8 cellular contexts compared by ENCODE assay signal in the genomic region with DNA sequence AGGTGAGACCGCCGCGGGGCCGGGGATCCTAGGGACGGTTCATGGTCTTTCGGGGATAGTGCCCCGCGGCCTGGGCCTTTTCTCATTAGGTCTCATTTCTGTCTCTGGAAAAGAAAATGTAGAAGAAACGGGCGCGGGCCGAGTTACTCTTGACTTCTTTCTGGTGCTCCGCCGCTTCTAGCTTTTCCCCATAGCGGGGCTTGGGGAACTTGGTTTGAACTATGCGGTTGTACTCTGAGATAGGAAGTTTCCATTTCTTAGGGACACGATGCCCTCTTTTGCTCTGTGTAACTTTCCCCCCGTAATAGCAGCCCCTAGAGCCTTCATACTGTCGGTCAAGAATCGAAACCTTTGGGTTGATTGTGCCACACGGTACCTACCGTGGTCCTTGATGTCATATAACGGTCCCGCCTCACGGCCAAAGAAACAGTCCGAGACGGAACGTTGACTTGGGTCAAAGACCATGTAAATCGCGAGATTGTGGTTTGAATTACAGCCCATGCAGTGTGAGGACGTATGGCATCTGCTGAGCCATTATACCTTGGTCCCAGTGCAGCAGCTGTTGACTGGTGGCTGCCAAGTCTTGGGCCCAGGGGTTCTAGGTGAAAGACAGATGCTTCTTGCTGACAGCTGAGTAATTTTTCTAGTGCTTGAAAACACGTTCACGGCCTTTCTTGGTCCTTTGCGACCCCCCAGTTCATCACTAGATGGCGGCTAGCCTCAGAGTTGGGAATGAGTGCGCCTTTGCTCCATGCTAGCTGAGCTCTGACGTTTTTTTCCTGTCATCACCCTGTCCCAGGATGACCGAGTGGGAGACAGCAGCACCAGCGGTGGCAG. TPM values are rescaled to one million over a fixed set of nuclear protein-coding genes. Genes with fewer than 3 reads are reported as not detected.
DNase-seq lines count a peak whose midpoint lies in the region; ATAC-seq and TF ChIP-seq lines count a peak whose summit lies in the region.

No MANE protein-coding gene starts in this region.

- TF ChIP-seq CTCF in glutamatergic neuron (IDR thresholded peaks at IDR 0.05; ENCODE audit: partially characterized antibody, unreplicated experiment) = no peak
- TF ChIP-seq CTCF in smooth muscle cell (IDR thresholded peaks at IDR 0.05; ENCODE audit: borderline replicate concordance, insufficient read depth, poor library complexity, severe bottlenecking) = no peak

- peaks cover 51% of the 10 kb centered on the region for H4K20me1 ChIP-seq in smooth muscle cell (ENCODE audit: low read depth)

- 9% methylated on average over 39 of the region's 39 CpGs for WGBS in smooth muscle cell (ENCODE audit: low lambda C conversion rate)

- peaks cover 55% of the 10 kb centered on the region for H3K79me2 ChIP-seq in smooth muscle cell (ENCODE audit: low read depth)

- H3K27ac Mint-ChIP-seq in T-helper 2 cell treated with Interferon-gamma antibody and Interleukin-4, amounts not matched to agents 5 μg/mL and 100 μg/mL, for 36 hours = peak overlapping the region; percentile 94
- H3K27ac Mint-ChIP-seq in T-helper 17 cell (peak overlapping the region; percentile 95), glutamatergic neuron (ENCODE audit: unreplicated experiment) (peak overlapping the region; percentile 97)

- no peaks in the 10 kb centered on the region for H3K36me3 ChIP-seq in smooth muscle cell (ENCODE audit: low read depth)

- no peak for DNase-seq in T-helper 2 cell treated with Interferon-gamma antibody and Interleukin-4, amounts not matched to agents 5 μg/mL and 100 μg/mL, for 36 hours (ENCODE audit: low spot score)
- DNase-seq in T-helper 2 cell = no peak
- DNase-seq in T-helper 17 cell = no peak
- DNase-seq in glutamatergic neuron = no peak
- no peak for DNase-seq in smooth muscle cell (lab: John Stamatoyannopoulos, UW; ENCODE audit: unreplicated experiment)
- DNase-seq in NCI-H510A (lab: John Stamatoyannopoulos, UW) = no peak
- DNase-seq in pons (ENCODE audit: low spot score) = no peak

- peaks cover 20% of the 10 kb centered on the region for H3K4me1 Mint-ChIP-seq in T-helper 2 cell treated with Interferon-gamma antibody and Interleukin-4, amounts not matched to agents 5 μg/mL and 100 μg/mL, for 36 hours (ENCODE audit: low read depth)
- peaks cover 24% of the 10 kb centered on the region for H3K4me1 Mint-ChIP-seq in T-helper 17 cell
- peaks cover 6% of the 10 kb centered on the region for H3K4me1 Mint-ChIP-seq in glutamatergic neuron (ENCODE audit: low read depth, unreplicated experiment)

- no peak for ATAC-seq in T-helper 17 cell
- no peak for ATAC-seq in HG03378 (IDR thresholded peaks at IDR 0.05; ENCODE audit: unreplicated experiment)

- H3K27me3 Mint-ChIP-seq in T-helper 2 cell treated with Interferon-gamma antibody and Interleukin-4, amounts not matched to agents 5 μg/mL and 100 μg/mL, for 36 hours (ENCODE audit: low read depth) = no peaks in the 10 kb centered on the region
- H3K27me3 Mint-ChIP-seq in T-helper 17 cell (no peaks in the 10 kb centered on the region), glutamatergic neuron (ENCODE audit: unreplicated experiment) (peaks cover 4% of the 10 kb centered on the region)

- peaks cover 17% of the 10 kb centered on the region for H3K4me1 ChIP-seq in smooth muscle cell (ENCODE audit: low read depth)

- H3K4me3 ChIP-seq in smooth muscle cell = peak overlapping the region; percentile 68

- H2AFZ ChIP-seq in smooth muscle cell (ENCODE audit: low read depth) = no peak overlapping the region

- no peaks in the 10 kb centered on the region for H3K9me3 ChIP-seq in T-helper 17 cell (ENCODE audit: control insufficient read depth, low read length, poor library complexity, severe bottlenecking)
- no peaks in the 10 kb centered on the region for H3K9me3 ChIP-seq in smooth muscle cell (replicated peaks; ENCODE audit: low read depth)

- H3K9me3 Mint-ChIP-seq in T-helper 2 cell treated with Interferon-gamma antibody and Interleukin-4, amounts not matched to agents 5 μg/mL and 100 μg/mL, for 36 hours = no peaks in the 10 kb centered on the region
- peaks cover 6% of the 10 kb centered on the region for H3K9me3 Mint-ChIP-seq in glutamatergic neuron (ENCODE audit: unreplicated experiment)

- no peaks in the 10 kb centered on the region for H3F3A ChIP-seq in smooth muscle cell (ENCODE audit: low read depth)

- H3K9ac ChIP-seq in smooth muscle cell (ENCODE audit: low read depth) = peak overlapping the region; percentile 88

- peaks cover 39% of the 10 kb centered on the region for H3K36me3 Mint-ChIP-seq in T-helper 2 cell treated with Interferon-gamma antibody and Interleukin-4, amounts not matched to agents 5 μg/mL and 100 μg/mL, for 36 hours (ENCODE audit: low read depth)
- H3K36me3 Mint-ChIP-seq in T-helper 17 cell (ENCODE audit: low read depth) = peaks cover 2% of the 10 kb centered on the region
- no peaks in the 10 kb centered on the region for H3K36me3 Mint-ChIP-seq in glutamatergic neuron (ENCODE audit: unreplicated experiment)

- H3K4me3 Mint-ChIP-seq in T-helper 2 cell treated with Interferon-gamma antibody and Interleukin-4, amounts not matched to agents 5 μg/mL and 100 μg/mL, for 36 hours = peak overlapping the region; percentile 99
- H3K4me3 Mint-ChIP-seq in T-helper 17 cell (peak overlapping the region; percentile 90), glutamatergic neuron (ENCODE audit: unreplicated experiment) (peak overlapping the region; percentile 97)

- H3K27ac ChIP-seq in smooth muscle cell (ENCODE audit: low read depth) = peak overlapping the region; percentile 91

- H3K4me2 ChIP-seq in smooth muscle cell = peak overlapping the region; percentile 99

- H3K27me3 ChIP-seq in smooth muscle cell (ENCODE audit: low read depth) = no peaks in the 10 kb centered on the region

RNA-seq across cellular contexts. Expression of a gene that starts 0.5 kb away (rescaled TPM):
- total RNA-seq in T-helper 17 cell = 1,000 to 10,000 TPM; 1,065 to 1,239 TPM
- total RNA-seq in glutamatergic neuron (ENCODE audit: unreplicated experiment) = 571 TPM
- total RNA-seq in smooth muscle cell = 1,602 and 1,773 TPM in 2 replicates
- 650 and 684 TPM in 2 replicates for polyA plus RNA-seq in smooth muscle cell

RNA-seq across cellular contexts. Expression of a gene that starts 6.7 kb away (rescaled TPM):
- total RNA-seq in T-helper 17 cell (1 to 10 TPM; 1.2 to 1.6 TPM), glutamatergic neuron (ENCODE audit: unreplicated experiment) (2.0 TPM), smooth muscle cell (4.4 and 5.9 TPM in 2 replicates)
- 7.8 and 8.4 TPM in 2 replicates for polyA plus RNA-seq in smooth muscle cell

RNA-seq across cellular contexts. Expression of a gene that starts 7.9 kb away (rescaled TPM):
- total RNA-seq in T-helper 17 cell (not detected), glutamatergic neuron (ENCODE audit: unreplicated experiment) (0.44 TPM), smooth muscle cell (not detected in 2 replicates)
- 0.96 and 2.2 TPM in 2 replicates for polyA plus RNA-seq in smooth muscle cell

RNA-seq across cellular contexts. Expression of a gene that starts 20.9 kb away (rescaled TPM):
- total RNA-seq in T-helper 17 cell = 1 to 10 TPM; 3.0 to 5.4 TPM
- total RNA-seq in glutamatergic neuron (ENCODE audit: unreplicated experiment) = 5.8 TPM
- 5.0 and 16.9 TPM in 2 replicates for total RNA-seq in smooth muscle cell
- 9.1 and 12.7 TPM in 2 replicates for polyA plus RNA-seq in smooth muscle cell

RNA-seq across cellular contexts. Expression of a gene that starts 25.0 kb away (rescaled TPM):
- 1 to 10 TPM in 1 of 2 donors, under 1 TPM in 1; 0.55 to 1.6 TPM for total RNA-seq in T-helper 17 cell
- total RNA-seq in glutamatergic neuron (ENCODE audit: unreplicated experiment) = 3.5 TPM
- 0.58 and 1.3 TPM in 2 replicates for total RNA-seq in smooth muscle cell
- 4.6 and 6.1 TPM in 2 replicates for polyA plus RNA-seq in smooth muscle cell
